2 cellular contexts compared by ENCODE assay signal in the genomic region with DNA sequence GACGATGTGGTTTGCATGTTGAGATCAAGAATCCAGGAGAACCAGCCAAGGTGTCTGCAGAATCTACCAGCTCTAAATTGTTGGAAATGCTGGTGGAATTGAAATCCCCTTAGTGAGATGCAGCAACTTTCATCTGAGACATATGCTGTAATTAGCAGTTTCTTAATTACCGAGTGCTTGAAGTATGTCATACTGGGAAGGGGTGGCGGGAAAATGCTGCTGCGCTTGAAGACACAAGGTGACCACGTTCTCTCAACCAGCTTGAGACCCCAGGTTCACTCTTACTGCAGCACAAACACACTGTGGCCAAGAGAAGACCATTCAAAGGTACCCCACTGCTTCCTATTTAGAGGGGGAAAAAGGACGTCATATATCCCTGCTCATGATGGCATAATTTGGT.
TF ChIP-seq lines count a peak whose summit lies in the region.

No MANE protein-coding gene starts in this region.

TF ChIP-seq in SK-N-SH, 30 proteins besides CTCF, POLR2A, EP300 and RAD21 (continued from another document):
- TF ChIP-seq SIN3A (IDR thresholded peaks at IDR 0.05; ENCODE audit: borderline replicate concordance, low read depth, low read length) (no peak), FOXJ3 (CRISPR knock-in tag; IDR thresholded peaks at IDR 0.05) (no peak), NRF1 (IDR thresholded peaks at IDR 0.05; ENCODE audit: low read depth, low read length) (no peak), NFIC (IDR thresholded peaks at IDR 0.05; ENCODE audit: borderline replicate concordance) (no peak)
- TF ChIP-seq, protein P1, sequence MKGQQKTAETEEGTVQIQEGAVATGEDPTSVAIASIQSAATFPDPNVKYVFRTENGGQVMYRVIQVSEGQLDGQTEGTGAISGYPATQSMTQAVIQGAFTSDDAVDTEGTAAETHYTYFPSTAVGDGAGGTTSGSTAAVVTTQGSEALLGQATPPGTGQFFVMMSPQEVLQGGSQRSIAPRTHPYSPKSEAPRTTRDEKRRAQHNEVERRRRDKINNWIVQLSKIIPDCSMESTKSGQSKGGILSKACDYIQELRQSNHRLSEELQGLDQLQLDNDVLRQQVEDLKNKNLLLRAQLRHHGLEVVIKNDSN (IDR thresholded peaks at IDR 0.05; ENCODE audit: borderline replicate concordance, low read depth), result no peak
- TF ChIP-seq, protein P2, sequence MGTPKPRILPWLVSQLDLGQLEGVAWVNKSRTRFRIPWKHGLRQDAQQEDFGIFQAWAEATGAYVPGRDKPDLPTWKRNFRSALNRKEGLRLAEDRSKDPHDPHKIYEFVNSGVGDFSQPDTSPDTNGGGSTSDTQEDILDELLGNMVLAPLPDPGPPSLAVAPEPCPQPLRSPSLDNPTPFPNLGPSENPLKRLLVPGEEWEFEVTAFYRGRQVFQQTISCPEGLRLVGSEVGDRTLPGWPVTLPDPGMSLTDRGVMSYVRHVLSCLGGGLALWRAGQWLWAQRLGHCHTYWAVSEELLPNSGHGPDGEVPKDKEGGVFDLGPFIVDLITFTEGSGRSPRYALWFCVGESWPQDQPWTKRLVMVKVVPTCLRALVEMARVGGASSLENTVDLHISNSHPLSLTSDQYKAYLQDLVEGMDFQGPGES (IDR thresholded peaks at IDR 0.05; ENCODE audit: low read depth, low read length), result no peak
TF ChIP-seq in SK-N-SH: peak in this region for 0.

TF ChIP-seq in SK-N-SH treated with all-trans-retinoic acid at 6 μM for 48 hours, 23 proteins besides CTCF, POLR2A, EP300 and RAD21 (continued from another document):
- TF ChIP-seq ZFP30 (CRISPR knock-in tag; IDR thresholded peaks at IDR 0.05), result no peak
